ENCODE assay signal across 6 cellular contexts in genomic region chr16:30318647-30319046, GRCh38. TPM values are rescaled to one million over a fixed set of nuclear protein-coding genes. Genes with fewer than 3 reads are reported as not detected.
"Had no signal": no experiment of that assay in that cellular context is flagged by ENCODE, and none has a peak within 500 bp of the region (broad histone marks: within the 10 kb centered on the region; RNA-seq: fewer than 3 reads in every experiment).

No MANE protein-coding gene starts in this region.

RNA-seq across cellular contexts. Expression of gene MYL11, which starts 56.0 kb away (rescaled TPM):
- total RNA-seq: activated CD4-positive, alpha-beta T cell treated with anti-CD3 and anti-CD28 coated beads, Interleukin-2, amount 10 ng/mL, durations not matched to agents 7 days and 5 days; ascending aorta; bronchial epithelial cell; cardiac muscle cell; T-helper 1 cell treated with Interleukin-12 subunit alpha and Interleukin-12 subunit beta and Interleukin-4 antibody, amounts not matched to agents 30 ng/mL and 1 ng/mL, for 36 hours; T-helper 2 cell treated with Interferon-gamma antibody and Interleukin-4, amounts not matched to agents 100 ng/mL and 5 ng/mL, for 36 hours had no signal
